In genomic region chr6:101266063-101266462, GRCh38 we compare ENCODE assay signal across 1 cellular context.
A peak's percentile ranks its signal among the peaks of the same experiment; 100 is the strongest.
TF ChIP-seq lines count a peak whose summit lies in the region.

No MANE protein-coding gene starts in this region.

TF ChIP-seq in GM12878, 131 proteins besides CTCF, POLR2A, EP300 and RAD21 (continued from another document):
- TF ChIP-seq ESRRA (IDR thresholded peaks at IDR 0.05; ENCODE audit: low read length) (no peak), TCF7 (IDR thresholded peaks at IDR 0.05; ENCODE audit: borderline replicate concordance) (peak; percentile 60; the same call in 1 of the 2 replicates)
